11 cellular contexts compared by ENCODE assay signal in the genomic region with DNA sequence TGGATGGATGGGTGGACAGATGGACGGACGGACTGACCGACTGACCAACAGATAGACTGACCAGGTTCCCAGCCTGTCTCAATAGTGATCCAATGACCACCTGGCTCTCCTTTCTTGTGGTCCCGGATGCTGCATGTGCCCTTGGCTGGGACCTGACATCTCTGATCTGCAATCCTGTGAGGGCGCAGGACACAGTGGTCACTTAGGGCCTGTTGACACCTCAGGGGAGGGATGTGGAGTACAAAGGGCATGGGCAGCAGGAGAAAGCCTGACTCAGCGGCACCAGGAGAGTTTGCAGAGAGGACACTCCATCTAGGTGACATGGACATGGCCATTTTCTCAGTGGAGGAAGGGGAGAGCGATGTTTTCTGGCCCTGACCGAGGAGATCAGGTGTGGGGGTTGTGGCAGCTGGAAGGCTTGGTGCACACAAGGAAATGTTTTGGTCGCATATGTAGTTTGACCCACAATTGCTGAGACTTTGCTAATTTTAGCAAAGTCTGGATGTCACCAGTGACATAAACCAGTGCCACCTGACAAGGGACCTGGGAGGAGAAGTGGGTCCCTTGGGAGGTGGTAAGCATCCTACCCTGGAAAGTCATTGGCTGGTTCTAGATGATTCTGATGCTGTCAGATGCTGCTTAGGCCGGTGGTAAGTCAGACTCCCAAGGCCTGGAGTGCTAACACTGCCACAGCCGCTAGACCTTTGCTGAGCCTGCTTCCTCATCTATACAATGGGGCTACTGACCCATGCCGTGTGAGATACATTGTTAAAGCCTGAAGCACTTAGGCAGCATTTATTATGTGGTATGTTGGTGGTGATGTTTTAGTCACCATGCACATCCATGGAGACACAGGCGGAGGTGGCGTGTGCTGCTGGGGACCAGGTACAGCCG. TPM values are rescaled to one million over a fixed set of nuclear protein-coding genes. Genes with fewer than 3 reads are reported as not detected.
DNase-seq lines count a peak whose midpoint lies in the region; ATAC-seq lines count a peak whose summit lies in the region.
"Had no signal": no experiment of that assay in that cellular context is flagged by ENCODE, and none has a peak within 500 bp of the region (broad histone marks: within the 10 kb centered on the region; RNA-seq: fewer than 3 reads in every experiment).

No MANE protein-coding gene starts in this region.

- peaks cover 47% of the 10 kb centered on the region for H3K4me1 Mint-ChIP-seq in activated naive CD4-positive, alpha-beta T cell treated with anti-CD3 and anti-CD28 coated beads for 36 hours (ENCODE audit: low read depth)
- H3K4me1 Mint-ChIP-seq in T-helper 17 cell = peaks cover 44% of the 10 kb centered on the region
- H3K4me1 Mint-ChIP-seq in activated T-cell treated with anti-CD3 and anti-CD28 coated beads, Interleukin-2, amount 50 U/mL, for 4 hours (ENCODE audit: low read depth) = peaks cover 47% of the 10 kb centered on the region

- no peak overlapping the region for H3K4me3 Mint-ChIP-seq in activated naive CD4-positive, alpha-beta T cell treated with anti-CD3 and anti-CD28 coated beads for 36 hours
- H3K4me3 Mint-ChIP-seq in T-helper 17 cell = peak overlapping the region; percentile 45
- H3K4me3 Mint-ChIP-seq in activated T-cell treated with anti-CD3 and anti-CD28 coated beads, Interleukin-2, amount 50 U/mL, for 4 hours = no peak overlapping the region
- H3K4me3 Mint-ChIP-seq: T-cell had no signal

- peaks cover 38% of the 10 kb centered on the region for H3K36me3 Mint-ChIP-seq in activated naive CD4-positive, alpha-beta T cell treated with anti-CD3 and anti-CD28 coated beads for 36 hours (ENCODE audit: low read depth)
- peaks cover 2% of the 10 kb centered on the region for H3K36me3 Mint-ChIP-seq in T-helper 17 cell (ENCODE audit: low read depth)
- peaks cover 46% of the 10 kb centered on the region for H3K36me3 Mint-ChIP-seq in activated T-cell treated with anti-CD3 and anti-CD28 coated beads, Interleukin-2, amount 50 U/mL, for 4 hours (ENCODE audit: insufficient read depth)

- CTCF ChIA-PET in activated naive CD4-positive, alpha-beta T cell treated with anti-CD3 and anti-CD28 coated beads for 36 hours (lab: Charles Lee) = interaction anchor here (1.0 to 21.7 kb wide), 22 partner anchors 9 to 295 kb away, joined by 3 to 366 read pairs (median 7); a partner anchor contains a TSS

- DNase-seq in activated naive CD4-positive, alpha-beta T cell treated with anti-CD3 and anti-CD28 coated beads for 36 hours = peak; percentile 3
- no peak for DNase-seq in activated naive CD4-positive, alpha-beta T cell treated with anti-CD3 and anti-CD28 coated beads, Interleukin-2, amount 50 U/mL, for 16 hours
- DNase-seq in T-helper 17 cell (no peak), left cardiac atrium (peak; percentile 9), substantia nigra (lab: John Stamatoyannopoulos, UW) (no peak), glomerular visceral epithelial cell (ENCODE audit: extremely low spot score) (no peak)
- DNase-seq in activated T-cell treated with anti-CD3 and anti-CD28 coated beads, Interleukin-2, amount 50 U/mL, for 4 hours = no peak
- DNase-seq: NCI-H524 treated with DMSO at 0.1 percent for 48 hours had no signal

- H3K27me3 Mint-ChIP-seq in activated naive CD4-positive, alpha-beta T cell treated with anti-CD3 and anti-CD28 coated beads for 36 hours (ENCODE audit: low read depth) = no peaks in the 10 kb centered on the region
- no peaks in the 10 kb centered on the region for H3K27me3 Mint-ChIP-seq in T-helper 17 cell
- H3K27me3 Mint-ChIP-seq in activated T-cell treated with anti-CD3 and anti-CD28 coated beads, Interleukin-2, amount 50 U/mL, for 4 hours (ENCODE audit: low read depth) = no peaks in the 10 kb centered on the region
- H3K27me3 Mint-ChIP-seq: T-cell had no signal

- no peak overlapping the region for H3K27ac Mint-ChIP-seq in activated naive CD4-positive, alpha-beta T cell treated with anti-CD3 and anti-CD28 coated beads for 36 hours
- peak overlapping the region; percentile 70 for H3K27ac Mint-ChIP-seq in T-helper 17 cell

- peak overlapping the region; percentile 31 for H3K27ac ChIP-seq in substantia nigra (ENCODE audit: low read depth, low read length, poor library complexity, severe bottlenecking)
- H3K27ac ChIP-seq: left lung had no signal

- H3K9me3 ChIP-seq in T-helper 17 cell (ENCODE audit: control insufficient read depth, low read length, poor library complexity, severe bottlenecking) = no peaks in the 10 kb centered on the region
- H3K9me3 ChIP-seq: left lung had no signal

- no peaks in the 10 kb centered on the region for H3K9me3 Mint-ChIP-seq in activated naive CD4-positive, alpha-beta T cell treated with anti-CD3 and anti-CD28 coated beads for 36 hours
- no peaks in the 10 kb centered on the region for H3K9me3 Mint-ChIP-seq in activated T-cell treated with anti-CD3 and anti-CD28 coated beads, Interleukin-2, amount 50 U/mL, for 4 hours
- H3K9me3 Mint-ChIP-seq: T-cell had no signal

- intact Hi-C loops in activated naive CD4-positive, alpha-beta T cell treated with anti-CD3 and anti-CD28 coated beads for 36 hours (cut with micrococcal nuclease) = loop anchor here (10.0 kb wide), 1 partner anchor 521 kb away; a partner anchor contains a TSS
- intact Hi-C loops in left cardiac atrium (cut with DNase I) = loop anchor here (1.0 to 2.0 kb wide), 2 partner anchors 60 to 61 kb away; no protein-coding TSS in a partner anchor

- ATAC-seq in T-helper 17 cell (no peak), left cardiac atrium (no peak), HG02981 (IDR thresholded peaks at IDR 0.05; ENCODE audit: unreplicated experiment) (no peak)
- no peak for ATAC-seq in activated T-cell treated with anti-CD3 and anti-CD28 coated beads, Interleukin-2, amount 50 U/mL, for 4 hours

RNA-seq across cellular contexts. Expression of a gene that starts 50.7 kb away (rescaled TPM):
- total RNA-seq in activated naive CD4-positive, alpha-beta T cell treated with anti-CD3 and anti-CD28 coated beads for 36 hours = 100 to 1,000 TPM; 140 to 141 TPM
- total RNA-seq in T-helper 17 cell = 100 to 1,000 TPM; 112 to 146 TPM
- 10 to 100 TPM; 22.0 to 35.3 TPM for total RNA-seq in left cardiac atrium
- 100 to 1,000 TPM; 364 to 594 (median 428) TPM for total RNA-seq in activated T-cell treated with anti-CD3 and anti-CD28 coated beads, Interleukin-2, amount 50 U/mL, for 4 hours

Comparison
In these comparisons a context has a peak if more than half of its experiments do, and no peak if none do; other contexts are left out.
1. DNase-seq: peak in activated naive CD4-positive, alpha-beta T cell treated with anti-CD3 and anti-CD28 coated beads for 36 hours (single experiment) and left cardiac atrium (single experiment); none in activated naive CD4-positive, alpha-beta T cell treated with anti-CD3 and anti-CD28 coated beads, Interleukin-2, amount 50 U/mL, for 16 hours (single experiment), T-helper 17 cell (0 of 3), substantia nigra (0 of 49), activated T-cell treated with anti-CD3 and anti-CD28 coated beads, Interleukin-2, amount 50 U/mL, for 4 hours (single experiment) and glomerular visceral epithelial cell (single experiment).